20 cellular contexts compared by ENCODE assay signal in the genomic region with DNA sequence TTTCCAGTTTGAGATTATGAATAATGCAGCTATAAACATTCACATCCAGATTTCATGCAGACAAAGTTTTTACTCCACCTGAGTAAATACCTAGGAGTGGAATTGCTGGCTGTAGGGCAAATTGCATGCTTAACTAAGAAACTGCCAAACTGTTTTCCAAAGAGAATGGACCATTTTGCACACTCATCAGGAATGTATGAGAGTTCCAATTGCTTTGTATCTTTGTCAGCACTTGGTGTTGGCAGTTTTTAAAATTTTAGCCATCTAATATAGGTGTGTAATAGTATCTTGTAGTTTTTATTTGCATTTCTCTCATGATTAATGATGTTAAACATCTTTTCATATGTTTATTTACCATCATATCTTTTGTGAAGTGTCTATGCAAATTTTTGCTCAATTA. TPM values are rescaled to one million over a fixed set of nuclear protein-coding genes. Genes with fewer than 3 reads are reported as not detected.
DNase-seq lines count a peak whose midpoint lies in the region; ATAC-seq, FAIRE-seq and TF ChIP-seq lines count a peak whose summit lies in the region.
"Had no signal": no experiment of that assay in that cellular context is flagged by ENCODE, and none has a peak within 500 bp of the region (broad histone marks: within the 10 kb centered on the region; RNA-seq: fewer than 3 reads in every experiment).

No MANE protein-coding gene starts in this region.

- TF ChIP-seq RAD21 in A549 (conservative IDR thresholded peaks at IDR 0.05 in 1 of 2, IDR thresholded peaks at IDR 0.05 in 1 of 2), result no peak

- H2AFZ ChIP-seq in PC-3 (ENCODE audit: low read length) (no peak overlapping the region), trophoblast cell (ENCODE audit: insufficient read depth, low read length, poor library complexity) (no peak overlapping the region)
- H2AFZ ChIP-seq: GM23338 had no signal

- POLR2A ChIA-PET in A549 (lab: Yijun Ruan, JAX), result no interaction called here
- POLR2A ChIA-PET in PC-3 (lab: Charles Lee; ENCODE audit: unreplicated experiment), result no interaction called here

- H3K14ac ChIP-seq in trophoblast cell (ENCODE audit: low read length), result no peak overlapping the region

- TF ChIP-seq POLR2A in A549 (IDR thresholded peaks at IDR 0.05; ENCODE audit: low read length), result no peak

- H3K9ac ChIP-seq in PC-3 (ENCODE audit: low read length), result no peak overlapping the region
- no peak overlapping the region for H3K9ac ChIP-seq in trophoblast cell (ENCODE audit: low read length)
- H3K9ac ChIP-seq: BLaER1 had no signal

- H2AK5ac ChIP-seq in trophoblast cell (ENCODE audit: low read length), result no peak overlapping the region

- H3K27me3 ChIP-seq in PC-3 (ENCODE audit: low read length), result no peaks in the 10 kb centered on the region
- no peaks in the 10 kb centered on the region for H3K27me3 ChIP-seq in trophoblast cell (ENCODE audit: insufficient read depth, low read length)
- H3K27me3 ChIP-seq: BLaER1 had no signal

- peaks cover 3% of the 10 kb centered on the region; the same call in 1 of the 3 replicates for H3K9me3 ChIP-seq in A549
- H3K9me3 ChIP-seq in PC-3 (ENCODE audit: low read length), result no peaks in the 10 kb centered on the region
- no peaks in the 10 kb centered on the region for H3K9me3 ChIP-seq in trophoblast cell (ENCODE audit: insufficient read depth, low read depth, low read length)
- H3K9me3 ChIP-seq: BLaER1 had no signal

- no peak for ATAC-seq in A549
- ATAC-seq in PC-3, result no peak
- ATAC-seq: GM23338 had no signal

- no peaks in the 10 kb centered on the region for H3K36me3 ChIP-seq in PC-3 (ENCODE audit: low read depth, low read length)
- no peaks in the 10 kb centered on the region for H3K36me3 ChIP-seq in trophoblast cell (ENCODE audit: control insufficient read depth in 1 of 2, insufficient read depth in 2 of 2, low read length in 2 of 2)
- H3K36me3 ChIP-seq: BLaER1 had no signal

- H2BK120ac ChIP-seq in trophoblast cell (ENCODE audit: insufficient read depth, low read length, poor library complexity), result no peak overlapping the region

- H3K79me2 ChIP-seq in PC-3 (ENCODE audit: low read length), result no peaks in the 10 kb centered on the region
- H3K79me2 ChIP-seq in trophoblast cell (ENCODE audit: control insufficient read depth, insufficient read depth, low read length, poor library complexity), result no peaks in the 10 kb centered on the region

- no peak overlapping the region for H4K12ac ChIP-seq in trophoblast cell (ENCODE audit: low read depth, low read length)

- no peak overlapping the region for H3K4me2 ChIP-seq in A549
- H3K4me2 ChIP-seq in PC-3 (ENCODE audit: low read length), result no peak overlapping the region
- H3K4me2 ChIP-seq in trophoblast cell (ENCODE audit: low read length), result no peak overlapping the region
- H3K4me2 ChIP-seq: BLaER1, GM23338 had no signal

- DNase-seq in A549 (ENCODE audit: low read depth in 1 of 2, low spot score in 1 of 2) (no peak), D721Med (ENCODE audit: insufficient read length, low spot score) (no peak), PC-3 (peak; percentile 22), trophoblast cell (peak; percentile 8 to 27), SK-N-DZ (ENCODE audit: low spot score) (no peak), mucosa of gallbladder (ENCODE audit: low spot score) (no peak)
- DNase-seq: CD4-positive, CD25-positive, alpha-beta regulatory T cell; CD8-positive, alpha-beta memory T cell; DMS53; DMS79 treated with DMSO at 0.1 percent for 48 hours; GF-D8; H9; HFFc6 had no signal

- H4K20me1 ChIP-seq in PC-3 (ENCODE audit: low read length), result no peaks in the 10 kb centered on the region
- H4K20me1 ChIP-seq: BLaER1 had no signal

- no peak overlapping the region for H2BK5ac ChIP-seq in trophoblast cell (ENCODE audit: low read depth, low read length, poor library complexity)

- H3K4me3 ChIP-seq in A549 (no peak overlapping the region), PC-3 (ENCODE audit: low read length) (no peak overlapping the region), trophoblast cell (ENCODE audit: low read depth, low read length) (no peak overlapping the region)
- H3K4me3 ChIP-seq: BLaER1, GM23338 had no signal

- 0 out of 3 replicates have a peak, but pooled peaks cover 2% of the 10 kb centered on the region for H3K4me1 ChIP-seq in A549
- H3K4me1 ChIP-seq in PC-3 (ENCODE audit: insufficient read depth, low read length), result no peaks in the 10 kb centered on the region
- no peaks in the 10 kb centered on the region for H3K4me1 ChIP-seq in trophoblast cell (ENCODE audit: control insufficient read depth in 1 of 2, insufficient read depth in 2 of 2, low read length in 2 of 2)

- no peak overlapping the region for H3K23ac ChIP-seq in trophoblast cell (ENCODE audit: low read length)

- no peak overlapping the region for H2BK12ac ChIP-seq in trophoblast cell (ENCODE audit: low read length)

- TF ChIP-seq CTCF in A549 (IDR thresholded peaks at IDR 0.05) (no peak), D721Med (IDR thresholded peaks at IDR 0.05; ENCODE audit: insufficient read depth, missing control alignments) (no peak), PC-3 (conservative IDR thresholded peaks at IDR 0.05; ENCODE audit: low read depth, low read length) (no peak)

- H3K18ac ChIP-seq in trophoblast cell (ENCODE audit: low read length), result no peak overlapping the region

- H3K9me2 ChIP-seq in PC-3 (replicated peaks; ENCODE audit: low read length), result no peaks in the 10 kb centered on the region

- H3F3A ChIP-seq in PC-3 (ENCODE audit: low read length, unreplicated experiment), result no peaks in the 10 kb centered on the region

- intact Hi-C loops in PC-3 (cut with micrococcal nuclease), result no loop called here

- no peak for FAIRE-seq in A549 (lab: Jason Lieb, UNC)
- peak; percentile 67 for FAIRE-seq in D721Med (lab: Jason Lieb, UNC)
- FAIRE-seq: GM12891, GM18507 had no signal

- CTCF ChIA-PET in A549 (lab: Yijun Ruan, JAX) (no interaction called here), PC-3 (lab: Charles Lee) (no interaction called here)

- no peak overlapping the region for H3K27ac ChIP-seq in A549
- no peak overlapping the region for H3K27ac ChIP-seq in PC-3 (ENCODE audit: low read length)
- H3K27ac ChIP-seq in trophoblast cell (ENCODE audit: low read depth, low read length), result no peak overlapping the region
- H3K27ac ChIP-seq: BLaER1, C4-2B had no signal

- TF ChIP-seq EP300 in A549 (IDR thresholded peaks at IDR 0.05), result no peak

- H3K79me1 ChIP-seq in trophoblast cell (ENCODE audit: low read length), result no peaks in the 10 kb centered on the region

- no peak overlapping the region for H3K4ac ChIP-seq in trophoblast cell (ENCODE audit: low read depth, low read length)

- no peak overlapping the region for H4K8ac ChIP-seq in trophoblast cell (ENCODE audit: low read depth, low read length)

- no TSS peak for BruUV-seq in PC-3 (replicated peaks; lab: Mats Ljungman, UMichigan)

- H4K91ac ChIP-seq in trophoblast cell (ENCODE audit: low read depth, low read length), result no peak overlapping the region

TF ChIP-seq in A549, 52 proteins besides CTCF, POLR2A, EP300 and RAD21:
- TF ChIP-seq MAFK (IDR thresholded peaks at IDR 0.05; ENCODE audit: partially characterized antibody) (peak; percentile 50), EHF (CRISPR knock-in tag; IDR thresholded peaks at IDR 0.05) (no peak), ZFP36 (IDR thresholded peaks at IDR 0.05; ENCODE audit: borderline replicate concordance, partially characterized antibody) (peak; percentile 77)

RNA-seq across cellular contexts. Expression of gene TRIM59, which starts 40.6 kb away (rescaled TPM):
- polyA plus RNA-seq in A549 (2011; rRNA removed) (10.9 and 14.0 TPM in 2 replicates), A549 (2017; fragmentation: RNase III; extraction: RNeasy Plus Mini Kit Qiagen cat#74134 plus additional on column Dnase treatment) (12.1 to 13.6 TPM (median 12.6 TPM) in 3 replicates)
- 2.7 and 3.4 TPM in 2 replicates for polyA plus RNA-seq in A549 (2012; cell fraction: cytosol; rRNA removed)
- 2.7 and 4.4 TPM in 2 replicates for polyA plus RNA-seq in A549 (2012; cell fraction: nucleus; rRNA removed)
- polyA minus RNA-seq in A549 (2011; rRNA and poly(A)+ RNA removed), result 13.3 and 16.3 TPM in 2 replicates
- total RNA-seq in PC-3 (2014; rRNA removed) (25.3 and 26.4 TPM in 2 replicates), mucosa of gallbladder (5.6 TPM)
- polyA plus RNA-seq in trophoblast cell (2013), result 16.0 and 16.9 TPM in 2 replicates
- polyA plus RNA-seq in SK-N-DZ (2014; cell fraction: cytosol; rRNA removed), result 11.7 and 12.6 TPM in 2 replicates
- polyA plus RNA-seq in SK-N-DZ (2014; cell fraction: nucleus; rRNA removed), result 5.3 and 6.9 TPM in 2 replicates
- total RNA-seq: G401, H4 had no signal

Comparison
In these comparisons a context has a peak if more than half of its experiments do, and no peak if none do; other contexts are left out.
1. DNase-seq: peak in PC-3 (single experiment) and trophoblast cell (2 of 2); none in A549 (0 of 2), D721Med (single experiment), SK-N-DZ (single experiment) and mucosa of gallbladder (single experiment).